ENCODE assay signal across 8 cellular contexts in the genomic region with DNA sequence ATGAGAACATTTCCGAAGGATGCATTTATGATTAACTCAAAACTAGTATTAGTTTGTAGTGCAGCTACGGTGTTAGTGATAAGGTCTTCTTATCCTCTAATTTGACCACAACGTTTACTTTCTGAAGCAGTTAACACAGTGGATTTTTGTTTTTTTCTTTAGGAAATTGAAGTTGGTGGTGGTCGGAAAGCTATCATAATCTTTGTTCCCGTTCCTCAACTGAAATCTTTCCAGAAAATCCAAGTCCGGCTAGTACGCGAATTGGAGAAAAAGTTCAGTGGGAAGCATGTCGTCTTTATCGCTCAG. TPM values are rescaled to one million over a fixed set of nuclear protein-coding genes. Genes with fewer than 3 reads are reported as not detected.
A peak's percentile ranks its signal among the peaks of the same experiment; 100 is the strongest.
DNase-seq lines count a peak whose midpoint lies in the region; ATAC-seq and TF ChIP-seq lines count a peak whose summit lies in the region.
"Not testable (repeated sequence)": the region's sequence is repeated elsewhere in the genome, so short reads cannot be mapped to it uniquely, and the experiment has no call there.
"Had no signal": no experiment of that assay in that cellular context is flagged by ENCODE, and none has a peak within 500 bp of the region (broad histone marks: within the 10 kb centered on the region; RNA-seq: fewer than 3 reads in every experiment).

No MANE protein-coding gene starts in this region.

- POLR2A ChIA-PET in Panc1 (lab: Charles Lee): not testable (repeated sequence)

- WGBS in GM23248 (ENCODE audit: low coverage in 1 of 2, low lambda C conversion rate in 2 of 2, missing lambda C conversion rate in 2 of 2), 2 experiments: 77 to 79% methylated on average over 10 of the region's 10 CpGs

- H3K27me3 ChIP-seq in GM23248 (replicated peaks; ENCODE audit: insufficient read depth); Panc1 (ENCODE audit: control insufficient read depth, insufficient read depth, low read length); left ventricle myocardium inferior (ENCODE audit: low read depth); muscle layer of colon (ENCODE audit: control insufficient read depth in 1 of 2, insufficient read depth in 2 of 2, low read length in 2 of 2); skeletal muscle satellite cell (ENCODE audit: control insufficient read depth, insufficient read depth, low read length): not testable (repeated sequence)

- H3F3A ChIP-seq in GM23248 (ENCODE audit: insufficient read depth): peaks cover 53% of the 10 kb centered on the region

- peaks cover 62% of the 10 kb centered on the region for H3K79me2 ChIP-seq in GM23248 (ENCODE audit: insufficient read depth)

- not testable (repeated sequence) for DNase-seq in GM23248; Panc1 (ENCODE audit: low read depth, low spot score); coronary artery (ENCODE audit: low spot score); left ventricle myocardium inferior

- H3K4me3 Mint-ChIP-seq in activated T-helper 17 cell treated with anti-CD3 and anti-CD28 coated beads, Interleukin-2, amount 50 U/mL, for 72 hours: peak overlapping the region; percentile 98

- not testable (repeated sequence) for H3K9me3 ChIP-seq in GM23248 (ENCODE audit: low read depth); Panc1 (ENCODE audit: control insufficient read depth, insufficient read depth, low read depth, low read length); left ventricle myocardium inferior (replicated peaks); muscle layer of colon (ENCODE audit: low read length); skeletal muscle satellite cell (replicated peaks; ENCODE audit: low read length)

- not testable (repeated sequence) for ATAC-seq in Panc1; activated T-helper 17 cell treated with anti-CD3 and anti-CD28 coated beads, Interleukin-2, amount 50 U/mL, for 72 hours (replicated peaks)

- peaks cover 52% of the 10 kb centered on the region for H3K36me3 ChIP-seq in GM23248 (ENCODE audit: low read depth)
- peaks cover 49% of the 10 kb centered on the region for H3K36me3 ChIP-seq in Panc1 (ENCODE audit: control insufficient read depth, insufficient read depth, low read length)
- H3K36me3 ChIP-seq in left ventricle myocardium inferior: peaks cover 50% of the 10 kb centered on the region
- peaks cover 42% of the 10 kb centered on the region for H3K36me3 ChIP-seq in muscle layer of colon (ENCODE audit: insufficient read depth, low read length)
- peaks cover 56% of the 10 kb centered on the region for H3K36me3 ChIP-seq in skeletal muscle satellite cell (ENCODE audit: insufficient read depth, low read length)

- H3K9me2 ChIP-seq in GM23248 (ENCODE audit: insufficient read depth): not testable (repeated sequence)

- peaks cover 34% of the 10 kb centered on the region for H4K20me1 ChIP-seq in GM23248 (ENCODE audit: insufficient read depth)

- H3K4me1 ChIP-seq in GM23248 (ENCODE audit: insufficient read depth) (peaks cover 43% of the 10 kb centered on the region), Panc1 (ENCODE audit: control insufficient read depth, insufficient read depth, low read length) (peaks cover 33% of the 10 kb centered on the region), left ventricle myocardium inferior (peaks cover 50% of the 10 kb centered on the region), muscle layer of colon (ENCODE audit: insufficient read depth, low read length) (peaks cover 27% of the 10 kb centered on the region), skeletal muscle satellite cell (ENCODE audit: control insufficient read depth, insufficient read depth, low read length) (peaks cover 26% of the 10 kb centered on the region)

- not testable (repeated sequence) for BruUV-seq in Panc1 (replicated peaks; lab: Mats Ljungman, UMichigan)

- in situ Hi-C loops in GM23248 (cut with MboI); Panc1 (cut with HindIII; ENCODE audit: low pct_unique_long_range_greater_than_20kb, low sequenced_read_pairs): not testable (repeated sequence)

- not testable (repeated sequence) for H2AFZ ChIP-seq in GM23248

- CTCF ChIA-PET in Panc1 (lab: Charles Lee): not testable (repeated sequence)

- not testable (repeated sequence) for H3K27me3 Mint-ChIP-seq in activated T-helper 17 cell treated with anti-CD3 and anti-CD28 coated beads, Interleukin-2, amount 50 U/mL, for 72 hours

- H3K27ac Mint-ChIP-seq in activated T-helper 17 cell treated with anti-CD3 and anti-CD28 coated beads, Interleukin-2, amount 50 U/mL, for 72 hours: peak overlapping the region; percentile 82

- TF ChIP-seq CTCF in Panc1 (IDR thresholded peaks at IDR 0.05); coronary artery (IDR thresholded peaks at IDR 0.05); left ventricle myocardium inferior (IDR thresholded peaks at IDR 0.05; ENCODE audit: borderline replicate concordance): not testable (repeated sequence)

- H3K4me1 Mint-ChIP-seq in activated T-helper 17 cell treated with anti-CD3 and anti-CD28 coated beads, Interleukin-2, amount 50 U/mL, for 72 hours: peaks cover 46% of the 10 kb centered on the region

- peak overlapping the region; percentile 88 for H3K4me2 ChIP-seq in GM23248 (ENCODE audit: unreplicated experiment)
- peak overlapping the region; percentile 90 for H3K4me2 ChIP-seq in skeletal muscle satellite cell (ENCODE audit: low read length)

- H3K27ac ChIP-seq in GM23248 (peak overlapping the region; percentile 85), Panc1 (ENCODE audit: low read length) (peak overlapping the region; percentile 93), coronary artery (peak overlapping the region; percentile 84 to 93), left ventricle myocardium inferior (replicated peaks) (peak overlapping the region; percentile 85), muscle layer of colon (ENCODE audit: low read depth, low read length) (peak overlapping the region; percentile 61)

- H3K9ac ChIP-seq in GM23248 (peak overlapping the region; percentile 99), muscle layer of colon (ENCODE audit: low read length) (peak overlapping the region; percentile 96), skeletal muscle satellite cell (ENCODE audit: low read depth, low read length) (peak overlapping the region; percentile 97)

- H3K36me3 Mint-ChIP-seq in activated T-helper 17 cell treated with anti-CD3 and anti-CD28 coated beads, Interleukin-2, amount 50 U/mL, for 72 hours (ENCODE audit: low read depth): peaks cover 65% of the 10 kb centered on the region

- intact Hi-C loops in Panc1 (cut with micrococcal nuclease; ENCODE audit: unreplicated experiment): loop anchor here (5.0 kb wide), 1 partner anchor 76 kb away; no protein-coding TSS in a partner anchor
- intact Hi-C loops in left ventricle myocardium inferior (cut with micrococcal nuclease): not testable (repeated sequence)

- peak overlapping the region; percentile 90 for H3K4me3 ChIP-seq in GM23248
- peak overlapping the region; percentile 73 to 99 for H3K4me3 ChIP-seq in Panc1 (ENCODE audit: low read depth in 2 of 2, low read length in 2 of 2)
- H3K4me3 ChIP-seq in coronary artery: peak overlapping the region; percentile 94
- peak overlapping the region; percentile 92 for H3K4me3 ChIP-seq in left ventricle myocardium inferior
- H3K4me3 ChIP-seq in muscle layer of colon (ENCODE audit: low read depth in 1 of 2, low read length in 2 of 2): peak overlapping the region; percentile 51 to 59
- peak overlapping the region; percentile 89 for H3K4me3 ChIP-seq in skeletal muscle satellite cell (ENCODE audit: low read length)

- not testable (repeated sequence) for H3K9me3 Mint-ChIP-seq in activated T-helper 17 cell treated with anti-CD3 and anti-CD28 coated beads, Interleukin-2, amount 50 U/mL, for 72 hours

RNA-seq across cellular contexts. Expression of a gene that starts 1.2 kb away (rescaled TPM):
- total RNA-seq in GM23248 (2014; rRNA removed; shearing (Covaris generic)): 1,557 and 2,019 TPM in 2 replicates
- 602 and 629 TPM in 2 replicates for polyA plus RNA-seq in GM23248 (2016; fragmentation: Nextera tagmentation; extraction: Ambion mirVana)
- 1,117 TPM for total RNA-seq in Panc1 (2021; ENCODE audit: unreplicated experiment)
- polyA plus RNA-seq in Panc1 (2012; ENCODE audit: insufficient read length): 852 TPM
- total RNA-seq in activated T-helper 17 cell treated with anti-CD3 and anti-CD28 coated beads, Interleukin-2, amount 50 U/mL, for 72 hours: 1,000 to 10,000 TPM; 1,635 to 1,848 TPM
- 583 TPM for total RNA-seq in left ventricle myocardium inferior
- total RNA-seq in skeletal muscle satellite cell (2012; rRNA removed): 1,975 and 2,588 TPM in 2 replicates

RNA-seq across cellular contexts. Expression of a gene that starts 18.1 kb away (rescaled TPM):
- total RNA-seq in GM23248 (2014; rRNA removed; shearing (Covaris generic)): 34.0 and 37.4 TPM in 2 replicates
- 52.4 and 55.2 TPM in 2 replicates for polyA plus RNA-seq in GM23248 (2016; fragmentation: Nextera tagmentation; extraction: Ambion mirVana)
- 43.7 TPM for total RNA-seq in Panc1 (2021; ENCODE audit: unreplicated experiment)
- polyA plus RNA-seq in Panc1 (2012; ENCODE audit: insufficient read length): 30.7 TPM
- 10 to 100 TPM; 10.3 to 31.7 TPM for total RNA-seq in activated T-helper 17 cell treated with anti-CD3 and anti-CD28 coated beads, Interleukin-2, amount 50 U/mL, for 72 hours
- 20.9 TPM for total RNA-seq in left ventricle myocardium inferior
- total RNA-seq in skeletal muscle satellite cell (2012; rRNA removed): 35.8 and 46.1 TPM in 2 replicates

RNA-seq across cellular contexts. Expression of a gene that starts 18.6 kb away (rescaled TPM):
- total RNA-seq in GM23248 (2014; rRNA removed; shearing (Covaris generic)): not detected in 2 replicates
- polyA plus RNA-seq in GM23248 (2016; fragmentation: Nextera tagmentation; extraction: Ambion mirVana): not detected in 2 replicates
- total RNA-seq in Panc1 (2021; ENCODE audit: unreplicated experiment) (0.31 TPM), left ventricle myocardium inferior (4.9 TPM)
- polyA plus RNA-seq in Panc1 (2012; ENCODE audit: insufficient read length): 0.28 TPM
- under 1 TPM in 1 of 2 donors, not detected in 1; 0.54 TPM for total RNA-seq in activated T-helper 17 cell treated with anti-CD3 and anti-CD28 coated beads, Interleukin-2, amount 50 U/mL, for 72 hours
- total RNA-seq in skeletal muscle satellite cell (2012; rRNA removed): not detected in 2 replicates
- total RNA-seq: T-helper 1 cell treated with Interleukin-12 subunit alpha and Interleukin-12 subunit beta and Interleukin-4 antibody, amounts not matched to agents 30 ng/mL and 1 ng/mL, for 36 hours had no signal

RNA-seq across cellular contexts. Expression of a gene that starts 56.9 kb away (rescaled TPM):
- 68.4 and 77.7 TPM in 2 replicates for total RNA-seq in GM23248 (2014; rRNA removed; shearing (Covaris generic))
- polyA plus RNA-seq in GM23248 (2016; fragmentation: Nextera tagmentation; extraction: Ambion mirVana): 140 and 149 TPM in 2 replicates
- total RNA-seq in Panc1 (2021; ENCODE audit: unreplicated experiment) (42.9 TPM), left ventricle myocardium inferior (195 TPM)
- polyA plus RNA-seq in Panc1 (2012; ENCODE audit: insufficient read length): 31.8 TPM
- 10 to 100 TPM; 25.8 to 26.0 TPM for total RNA-seq in activated T-helper 17 cell treated with anti-CD3 and anti-CD28 coated beads, Interleukin-2, amount 50 U/mL, for 72 hours
- 45.7 and 51.0 TPM in 2 replicates for total RNA-seq in skeletal muscle satellite cell (2012; rRNA removed)
